ENCODE assay signal across 26 cellular contexts in the genomic region with DNA sequence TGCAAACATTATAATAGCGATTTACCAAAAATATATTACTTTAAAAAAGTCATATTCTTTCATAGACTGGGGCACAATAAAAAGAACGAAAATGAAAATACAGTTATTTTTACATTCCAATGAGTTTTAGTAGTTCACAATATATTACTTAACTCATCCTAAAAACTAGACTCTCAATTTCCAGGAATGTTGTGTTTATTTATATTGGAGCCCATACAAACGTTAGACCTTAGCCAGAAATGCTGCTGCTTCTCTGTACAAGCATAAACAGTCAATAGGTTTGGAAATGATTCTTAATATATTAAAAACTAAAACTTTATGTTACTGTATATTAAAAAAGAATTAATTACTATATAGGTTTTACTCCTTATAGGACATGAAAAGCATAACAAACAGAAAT.
"Had no signal": no experiment of that assay in that cellular context is flagged by ENCODE, and none has a peak within 500 bp of the region (broad histone marks: within the 10 kb centered on the region; RNA-seq: fewer than 3 reads in every experiment).

No MANE protein-coding gene starts in this region.

- DNase-seq: activated CD4-positive, alpha-beta memory T cell treated with anti-CD3 and anti-CD28 coated beads, Interleukin-2, amount 10 ng/mL, durations not matched to agents 7 days and 5 days; activated CD4-positive, alpha-beta T cell treated with anti-CD3 and anti-CD28 coated beads for 1 hour; activated CD4-positive, alpha-beta T cell treated with anti-CD3 and anti-CD28 coated beads, Interleukin-2, amount 10 ng/mL, durations not matched to agents 7 days and 5 days; activated CD8-positive, alpha-beta memory T cell treated with anti-CD3 and anti-CD28 coated beads, Interleukin-2, amount 50 U/mL, for 48 hours; activated gamma-delta T cell; activated naive CD4-positive, alpha-beta T cell treated with anti-CD3 and anti-CD28 coated beads, Interleukin-2, amount 10 ng/mL, durations not matched to agents 7 days and 5 days; activated T-cell treated with anti-CD3 and anti-CD28 coated beads, Interleukin-2, amount 50 U/mL, for 24 hours; esophagus squamous epithelium; foreskin keratinocyte; heart left ventricle; hypothalamus; immature natural killer cell; midbrain; naive thymus-derived CD4-positive, alpha-beta T cell; nucleus accumbens; spleen; stimulated activated naive CD4-positive, alpha-beta T cell treated with Interleukin-2 at 50 U/mL for 16 hours; T-helper 17 cell; T1000 had no signal

- H3K4me3 Mint-ChIP-seq: activated CD4-positive, alpha-beta memory T cell treated with anti-CD3 and anti-CD28 coated beads, Interleukin-2, amount 10 ng/mL, durations not matched to agents 7 days and 5 days; activated CD4-positive, alpha-beta T cell treated with anti-CD3 and anti-CD28 coated beads, Interleukin-2, amount 10 ng/mL, durations not matched to agents 7 days and 5 days; activated naive CD4-positive, alpha-beta T cell treated with anti-CD3 and anti-CD28 coated beads, Interleukin-2, amount 10 ng/mL, durations not matched to agents 7 days and 5 days; activated T-cell treated with anti-CD3 and anti-CD28 coated beads, Interleukin-2, amount 50 U/mL, for 24 hours; brain; dendritic cell treated with granulocyte-macrophage colony-stimulating factor and Interleukin-4, amounts not matched to agents 40 ng/mL and 50 ng/mL, for 4 days; immature natural killer cell; memory B cell; naive thymus-derived CD4-positive, alpha-beta T cell; neural crest cell; T-helper 17 cell; WTC11 had no signal

- ATAC-seq: foreskin keratinocyte; heart left ventricle; naive thymus-derived CD4-positive, alpha-beta T cell; T-helper 17 cell; WTC11 had no signal

- H3K36me3 Mint-ChIP-seq: activated naive CD4-positive, alpha-beta T cell treated with anti-CD3 and anti-CD28 coated beads, Interleukin-2, amount 10 ng/mL, durations not matched to agents 7 days and 5 days; brain; immature natural killer cell; memory B cell; naive thymus-derived CD4-positive, alpha-beta T cell; WTC11 had no signal

- H3K27me3 ChIP-seq: esophagus squamous epithelium, foreskin keratinocyte, heart left ventricle, right atrium auricular region, spleen, tibial nerve had no signal

- H3K27ac Mint-ChIP-seq: activated CD4-positive, alpha-beta memory T cell treated with anti-CD3 and anti-CD28 coated beads, Interleukin-2, amount 10 ng/mL, durations not matched to agents 7 days and 5 days; activated CD4-positive, alpha-beta T cell treated with anti-CD3 and anti-CD28 coated beads, Interleukin-2, amount 10 ng/mL, durations not matched to agents 7 days and 5 days; activated naive CD4-positive, alpha-beta T cell treated with anti-CD3 and anti-CD28 coated beads, Interleukin-2, amount 10 ng/mL, durations not matched to agents 7 days and 5 days; activated T-cell treated with anti-CD3 and anti-CD28 coated beads, Interleukin-2, amount 50 U/mL, for 24 hours; brain; dendritic cell treated with granulocyte-macrophage colony-stimulating factor and Interleukin-4, amounts not matched to agents 40 ng/mL and 50 ng/mL, for 4 days; immature natural killer cell; memory B cell; naive thymus-derived CD4-positive, alpha-beta T cell; T-helper 17 cell; WTC11 had no signal

- H3K4me3 ChIP-seq: esophagus squamous epithelium, heart left ventricle, right atrium auricular region, spleen, tibial nerve had no signal

- H3K27me3 Mint-ChIP-seq: activated CD4-positive, alpha-beta memory T cell treated with anti-CD3 and anti-CD28 coated beads, Interleukin-2, amount 10 ng/mL, durations not matched to agents 7 days and 5 days; activated CD4-positive, alpha-beta T cell treated with anti-CD3 and anti-CD28 coated beads, Interleukin-2, amount 10 ng/mL, durations not matched to agents 7 days and 5 days; activated naive CD4-positive, alpha-beta T cell treated with anti-CD3 and anti-CD28 coated beads, Interleukin-2, amount 10 ng/mL, durations not matched to agents 7 days and 5 days; activated T-cell treated with anti-CD3 and anti-CD28 coated beads, Interleukin-2, amount 50 U/mL, for 24 hours; brain; dendritic cell treated with granulocyte-macrophage colony-stimulating factor and Interleukin-4, amounts not matched to agents 40 ng/mL and 50 ng/mL, for 4 days; memory B cell; naive thymus-derived CD4-positive, alpha-beta T cell; T-helper 17 cell had no signal

- H3K4me1 Mint-ChIP-seq: activated CD4-positive, alpha-beta memory T cell treated with anti-CD3 and anti-CD28 coated beads, Interleukin-2, amount 10 ng/mL, durations not matched to agents 7 days and 5 days; activated CD4-positive, alpha-beta T cell treated with anti-CD3 and anti-CD28 coated beads, Interleukin-2, amount 10 ng/mL, durations not matched to agents 7 days and 5 days; activated naive CD4-positive, alpha-beta T cell treated with anti-CD3 and anti-CD28 coated beads, Interleukin-2, amount 10 ng/mL, durations not matched to agents 7 days and 5 days; immature natural killer cell; memory B cell; naive thymus-derived CD4-positive, alpha-beta T cell; neural crest cell; T-helper 17 cell; WTC11 had no signal

- H3K9me3 ChIP-seq: esophagus squamous epithelium, heart left ventricle, right atrium auricular region, tibial nerve had no signal

- H3K27ac ChIP-seq: esophagus squamous epithelium, foreskin keratinocyte, heart left ventricle, right atrium auricular region, spleen, tibial nerve had no signal

- H3K9me3 Mint-ChIP-seq: activated CD4-positive, alpha-beta memory T cell treated with anti-CD3 and anti-CD28 coated beads, Interleukin-2, amount 10 ng/mL, durations not matched to agents 7 days and 5 days; activated CD4-positive, alpha-beta T cell treated with anti-CD3 and anti-CD28 coated beads, Interleukin-2, amount 10 ng/mL, durations not matched to agents 7 days and 5 days; activated naive CD4-positive, alpha-beta T cell treated with anti-CD3 and anti-CD28 coated beads, Interleukin-2, amount 10 ng/mL, durations not matched to agents 7 days and 5 days; brain; neural crest cell; WTC11 had no signal
